In genomic region chr11:46845440-46845739, GRCh38 we compare ENCODE assay signal across 8 cellular contexts. TPM values are rescaled to one million over a fixed set of nuclear protein-coding genes. Genes with fewer than 3 reads are reported as not detected.
DNase-seq lines count a peak whose midpoint lies in the region; ATAC-seq, FAIRE-seq and TF ChIP-seq lines count a peak whose summit lies in the region.

No MANE protein-coding gene starts in this region.

- BruUV-seq in K562 (replicated peaks; lab: Mats Ljungman, UMichigan): no TSS peak

- no peaks in the 10 kb centered on the region for H3K27me3 ChIP-seq in K562 (ENCODE audit: control insufficient read depth in 2 of 2, insufficient read depth in 2 of 2, low read length in 2 of 2)
- H3K27me3 ChIP-seq in mononuclear cell (ENCODE audit: insufficient read depth, low read length): no peaks in the 10 kb centered on the region

- peaks cover 3% of the 10 kb centered on the region; the same call in 1 of the 2 replicates for H4K20me1 ChIP-seq in K562 (replicated peaks; ENCODE audit: control insufficient read depth, insufficient read depth, low read length)

- POLR2A ChIA-PET in K562 (lab: Yijun Ruan, JAX): interaction anchor here (0.9 to 1.9 kb wide), 4 partner anchors 12 to 19 kb away, joined by 3 to 5 read pairs (median 4); no protein-coding TSS in a partner anchor

- H3K4me2 ChIP-seq in K562 (ENCODE audit: insufficient read depth, low read length): peak overlapping the region; percentile 89

- TF ChIP-seq CTCF in C4-2B (conservative IDR thresholded peaks at IDR 0.05) (no peak), K562 (IDR thresholded peaks at IDR 0.05 in 2 of 3, conservative IDR thresholded peaks at IDR 0.05 in 1 of 3; ENCODE audit: insufficient read depth in 2 of 3, low read depth in 1 of 3, low read length in 3 of 3) (no peak)

- no peak for TF ChIP-seq EP300 in K562 (IDR thresholded peaks at IDR 0.05; ENCODE audit: low read length)

- H3K36me3 ChIP-seq in K562 (ENCODE audit: control insufficient read depth, insufficient read depth, low read length): peaks cover 25% of the 10 kb centered on the region

- in situ Hi-C loops in K562 (cut with MboI): no loop called here

- peaks cover 57% of the 10 kb centered on the region for H3K79me2 ChIP-seq in K562 (ENCODE audit: control insufficient read depth, insufficient read depth, low read length)

- no peaks in the 10 kb centered on the region for H3K9me1 ChIP-seq in K562 (ENCODE audit: control insufficient read depth, insufficient read depth, low read length)

- H3K9ac ChIP-seq in K562 (ENCODE audit: insufficient read depth in 1 of 2, low read depth in 2 of 2, low read length in 2 of 2): peak overlapping the region; percentile 90 to 93

- H3K9me3 ChIP-seq in K562 (replicated peaks; ENCODE audit: control insufficient read depth, insufficient read depth, low read depth, low read length) (no peaks in the 10 kb centered on the region), mononuclear cell (ENCODE audit: low read depth, low read length) (no peaks in the 10 kb centered on the region)

- TF ChIP-seq RAD21 in K562 (CRISPR knock-in tag; conservative IDR thresholded peaks at IDR 0.05 in 1 of 2, IDR thresholded peaks at IDR 0.05 in 1 of 2): no peak

- H2AFZ ChIP-seq in K562 (ENCODE audit: low read depth, low read length): peak overlapping the region; percentile 11

- ATAC-seq in HG03025 (IDR thresholded peaks at IDR 0.05; ENCODE audit: low FRiP score, unreplicated experiment) (peak; percentile 11), K562 (no peak)

- peak overlapping the region; percentile 89 for H3K27ac ChIP-seq in C4-2B
- peak overlapping the region; percentile 93 for H3K27ac ChIP-seq in K562 (ENCODE audit: extremely low read depth, low read depth, low read length)

- DNase-seq in K562 (ENCODE audit: extremely low read depth in 1 of 4, low spot score in 3 of 4) (no peak), islet precursor cell (no peak), HK-2 (ENCODE audit: unreplicated experiment) (no peak)
- DNase-seq in stimulated activated CD4-positive, alpha-beta T cell treated with anti-CD3 and anti-CD28 coated beads, Interleukin-4, amount 100 ng/mL, for 4 hours: no peak
- no peak for DNase-seq in activated CD4-positive, alpha-beta T cell treated with anti-CD3 and anti-CD28 coated beads for 4 hours

- H3K4me1 ChIP-seq in K562 (replicated peaks in 1 of 2; ENCODE audit: control insufficient read depth in 2 of 2, insufficient read depth in 2 of 2, low read length in 2 of 2) (peaks cover 6 to 18% of the 10 kb centered on the region in 2 experiments; a peak in 3 of 5 replicates), mononuclear cell (ENCODE audit: insufficient read depth, low read length) (peaks cover 24% of the 10 kb centered on the region)

- CTCF ChIA-PET in K562 (lab: Yijun Ruan, JAX; ENCODE audit: low intra/inter-chr PET ratio): interaction anchor here (1.0 kb wide), 1 partner anchor 315 kb away, joined by 3 read pairs; no protein-coding TSS in a partner anchor

- no peak for FAIRE-seq in K562 (lab: Jason Lieb, UNC)

- under 1% methylated on average over 12 of the region's 12 CpGs for WGBS in K562 (ENCODE audit: insufficient coverage, low coverage, missing lambda C conversion rate)

- H3K4me3 ChIP-seq in K562 (peak overlapping the region; percentile 76), mononuclear cell (ENCODE audit: low read length) (peak overlapping the region; percentile 80)

- TF ChIP-seq POLR2A in K562 (conservative IDR thresholded peaks at IDR 0.05): no peak

- intact Hi-C loops in K562 (cut with micrococcal nuclease): loop anchor here (2.0 kb wide), 1 partner anchor 19 kb away; no protein-coding TSS in a partner anchor

TF ChIP-seq in K562, 482 proteins besides CTCF, POLR2A, EP300 and RAD21 (continues in another document):
- TF ChIP-seq ZMIZ1 (IDR thresholded peaks at IDR 0.05; ENCODE audit: low read depth in 2 of 2, low read length in 2 of 2) (no peak), ZNF668 (CRISPR knock-in tag; IDR thresholded peaks at IDR 0.05) (no peak), MXI1 (IDR thresholded peaks at IDR 0.05; ENCODE audit: low read depth, low read length) (0 out of 2 replicates have a peak, but pooled peaks have one; percentile 16), GTF2F1 (IDR thresholded peaks at IDR 0.05; ENCODE audit: low read depth, low read length) (no peak), TEAD1 (CRISPR knock-in tag; IDR thresholded peaks at IDR 0.05) (no peak)

RNA-seq across cellular contexts. Expression of gene CKAP5, which starts 0.7 kb away (rescaled TPM):
- total RNA-seq in K562 (2011; cell fraction: chromatin; rRNA removed; ENCODE audit: low replicate concordance): 99.5 and 276 TPM in 2 replicates
- total RNA-seq in K562 (2011; cell fraction: nucleolus; rRNA removed): 54.9 and 87.6 TPM in 2 replicates
- 124 and 137 TPM in 2 replicates for total RNA-seq in K562 (2011; cell fraction: nucleoplasm; rRNA removed)
- total RNA-seq in K562 (2014; rRNA removed): 92.5 and 95.7 TPM in 2 replicates
- total RNA-seq in K562 (2014; rRNA removed; fragmentation: Illumina TruSeq; extraction: Trizol): 139 and 196 TPM in 2 replicates
- total RNA-seq in K562 (2015; rRNA removed; fragmentation: Illumina TruSeq; extraction: Trizol): 166 and 168 TPM in 2 replicates
- 171 and 180 TPM in 2 replicates for total RNA-seq in K562 (2021)
- 221 and 239 TPM in 2 replicates for polyA plus RNA-seq in K562 (2011; rRNA removed)
- 114 and 128 TPM in 2 replicates for polyA plus RNA-seq in K562 (2011; cell fraction: cytosol; rRNA removed)
- 160 and 231 TPM in 2 replicates for polyA plus RNA-seq in K562 (2011; cell fraction: nucleus; rRNA removed)
- polyA plus RNA-seq in K562 (2012): 70.2 and 88.8 TPM in 2 replicates
- 135 and 155 TPM in 2 replicates for polyA plus RNA-seq in K562 (2014; fragmentation: Illumina TruSeq; extraction: Trizol)
- polyA plus RNA-seq in K562 (2014; fragmentation: Nextera tagmentation; extraction: Ambion mirVana): 10 to 100 TPM; 60.1 to 75.7 TPM
- polyA plus RNA-seq in K562 (2014; rRNA removed): 105 and 116 TPM in 2 replicates
- polyA minus RNA-seq in K562 (2011; rRNA and poly(A)+ RNA removed): 387 and 418 TPM in 2 replicates
- 125 and 129 TPM in 2 replicates for polyA minus RNA-seq in K562 (2011; cell fraction: cytosol; rRNA and poly(A)+ RNA removed)
- polyA minus RNA-seq in K562 (2011; cell fraction: nucleus; rRNA and poly(A)+ RNA removed): 52.5 and 135 TPM in 2 replicates
- total RNA-seq in mononuclear cell: 17.9 TPM
